Comparison of ENCODE assay signal across 28 cellular contexts in the genomic region with DNA sequence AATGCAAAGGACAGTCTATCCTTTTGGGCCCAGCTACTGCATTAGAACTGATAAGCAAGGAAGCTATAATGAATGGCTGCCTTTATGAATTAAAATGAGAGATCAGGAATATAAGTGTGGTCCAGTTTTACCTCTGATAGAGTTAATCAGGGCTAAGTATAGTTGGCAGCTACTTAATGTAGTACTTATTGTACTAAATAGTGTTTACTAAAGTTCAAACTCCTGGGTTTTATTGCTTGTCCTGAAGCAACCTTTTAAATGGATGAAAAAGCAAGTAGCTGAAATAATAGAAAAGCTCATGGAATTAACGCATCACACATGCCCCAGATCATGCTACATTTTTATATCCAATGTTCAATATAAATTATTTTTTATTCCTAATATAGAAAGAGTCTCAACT.
"Had no signal": no experiment of that assay in that cellular context is flagged by ENCODE, and none has a peak within 500 bp of the region (broad histone marks: within the 10 kb centered on the region; RNA-seq: fewer than 3 reads in every experiment).

No MANE protein-coding gene starts in this region.

- DNase-seq: activated CD4-positive, alpha-beta T cell treated with anti-CD3 and anti-CD28 coated beads for 48 hours; activated CD4-positive, alpha-beta T cell treated with anti-CD3 and anti-CD28 coated beads, Interleukin-2, amount 50 U/mL, for 48 hours; activated CD8-positive, alpha-beta memory T cell treated with anti-CD3 and anti-CD28 coated beads for 24 hours; activated gamma-delta T cell; activated naive CD4-positive, alpha-beta T cell treated with anti-CD3 and anti-CD28 coated beads, Interleukin-2, amount 10 ng/mL, durations not matched to agents 7 days and 5 days; activated T-cell treated with anti-CD3 and anti-CD28 coated beads, Interleukin-2, amount 50 U/mL, for 24 hours; dermis blood vessel endothelial cell; effector CD4-positive, alpha-beta T cell; esophagus squamous epithelium; foreskin melanocyte; kidney glomerular epithelial cell; mesendoderm; mucosa of descending colon; stimulated activated CD4-positive, alpha-beta T cell treated with anti-CD3 and anti-CD28 coated beads, Interleukin-4, amount 100 ng/mL, for 24 hours; substantia nigra; upper lobe of left lung; WERI-Rb-1 had no signal

- ATAC-seq: activated CD4-positive, CD25-positive, alpha-beta regulatory T cell treated with anti-CD3 and anti-CD28 coated beads, Interleukin-2, amount 50 U/mL, for 24 hours; left lung; mucosa of descending colon; natural killer cell treated with Interleukin-12 subunit alpha and Interleukin-12 subunit beta and Interleukin-15 and Interleukin-18, amount 100 ng/mL, for 72 hours; sciatic nerve; stimulated activated effector memory CD8-positive, alpha-beta T cell treated with anti-CD3 and anti-CD28 coated beads, Interleukin-12 subunit alpha, Interleukin-12 subunit beta, amount 100 ng/mL, for 72 hours had no signal

- H3K27me3 ChIP-seq: esophagus squamous epithelium, left lung, upper lobe of left lung had no signal

- H3K27ac Mint-ChIP-seq: activated naive CD4-positive, alpha-beta T cell treated with anti-CD3 and anti-CD28 coated beads, Interleukin-2, amount 10 ng/mL, durations not matched to agents 7 days and 5 days; activated T-cell treated with anti-CD3 and anti-CD28 coated beads, Interleukin-2, amount 50 U/mL, for 24 hours; natural killer cell treated with Interleukin-12 subunit alpha and Interleukin-12 subunit beta and Interleukin-15 and Interleukin-18, amount 100 ng/mL, for 72 hours; stimulated activated naive CD8-positive, alpha-beta T cell treated with anti-CD3 and anti-CD28 coated beads, Interleukin-15, Interleukin-2, amounts not matched to agents 100 ng/mL and 50 ng/mL, for 24 hours; T-helper 2 cell treated with Interferon-gamma antibody and Interleukin-4, amounts not matched to agents 5 μg/mL and 100 μg/mL, for 36 hours had no signal

- H3K4me3 Mint-ChIP-seq: activated naive CD4-positive, alpha-beta T cell treated with anti-CD3 and anti-CD28 coated beads, Interleukin-2, amount 10 ng/mL, durations not matched to agents 7 days and 5 days; activated T-cell treated with anti-CD3 and anti-CD28 coated beads, Interleukin-2, amount 50 U/mL, for 24 hours; central memory CD8-positive, alpha-beta T cell; natural killer cell treated with Interleukin-12 subunit alpha and Interleukin-12 subunit beta and Interleukin-15 and Interleukin-18, amount 100 ng/mL, for 72 hours; stimulated activated effector memory CD8-positive, alpha-beta T cell treated with anti-CD3 and anti-CD28 coated beads, Interleukin-12 subunit alpha, Interleukin-12 subunit beta, amount 100 ng/mL, for 72 hours; stimulated activated naive CD8-positive, alpha-beta T cell treated with anti-CD3 and anti-CD28 coated beads, Interleukin-15, Interleukin-2, amounts not matched to agents 100 ng/mL and 50 ng/mL, for 24 hours; T-helper 2 cell treated with Interferon-gamma antibody and Interleukin-4, amounts not matched to agents 5 μg/mL and 100 μg/mL, for 36 hours had no signal

- H3K36me3 Mint-ChIP-seq: activated naive CD4-positive, alpha-beta T cell treated with anti-CD3 and anti-CD28 coated beads, Interleukin-2, amount 10 ng/mL, durations not matched to agents 7 days and 5 days; natural killer cell treated with Interleukin-12 subunit alpha and Interleukin-12 subunit beta and Interleukin-15 and Interleukin-18, amount 100 ng/mL, for 72 hours had no signal

- H3K27me3 Mint-ChIP-seq: activated naive CD4-positive, alpha-beta T cell treated with anti-CD3 and anti-CD28 coated beads, Interleukin-2, amount 10 ng/mL, durations not matched to agents 7 days and 5 days; activated T-cell treated with anti-CD3 and anti-CD28 coated beads, Interleukin-2, amount 50 U/mL, for 24 hours; central memory CD8-positive, alpha-beta T cell; natural killer cell treated with Interleukin-12 subunit alpha and Interleukin-12 subunit beta and Interleukin-15 and Interleukin-18, amount 100 ng/mL, for 72 hours; stimulated activated naive CD8-positive, alpha-beta T cell treated with anti-CD3 and anti-CD28 coated beads, Interleukin-15, Interleukin-2, amounts not matched to agents 100 ng/mL and 50 ng/mL, for 24 hours had no signal

- H3K27ac ChIP-seq: epithelial cell of prostate, esophagus squamous epithelium, left lung, skin epidermis, upper lobe of left lung, WERI-Rb-1 had no signal

- H3K36me3 ChIP-seq: esophagus squamous epithelium, left lung, upper lobe of left lung, WERI-Rb-1 had no signal

- H3K4me3 ChIP-seq: esophagus squamous epithelium, left lung, lung, mucosa of descending colon, skin epidermis, upper lobe of left lung had no signal

- H3K9me3 ChIP-seq: esophagus squamous epithelium, left lung, mucosa of descending colon, upper lobe of left lung had no signal
